In genomic region chr9:98971168-98971914, GRCh38 we compare ENCODE assay signal across 12 cellular contexts. TPM values are rescaled to one million over a fixed set of nuclear protein-coding genes. Genes with fewer than 3 reads are reported as not detected.
DNase-seq lines count a peak whose midpoint lies in the region; ATAC-seq, FAIRE-seq and TF ChIP-seq lines count a peak whose summit lies in the region.
"Had no signal": no experiment of that assay in that cellular context is flagged by ENCODE, and none has a peak within 500 bp of the region (broad histone marks: within the 10 kb centered on the region; RNA-seq: fewer than 3 reads in every experiment).

No MANE protein-coding gene starts in this region.

- TF ChIP-seq CTCF in brain microvascular endothelial cell (IDR thresholded peaks at IDR 0.05; ENCODE audit: low read depth, low read length, missing control alignments) (no peak), tibial nerve (IDR thresholded peaks at IDR 0.05) (no peak)

- peaks cover 0 to 80% (median 36%) of the 10 kb centered on the region in 4 donors for H3K4me1 ChIP-seq in tibial nerve

- DNase-seq in M059J (ENCODE audit: low read depth) (peak; percentile 80), brain microvascular endothelial cell (peak; percentile 75), hippocampal formation (lab: John Stamatoyannopoulos, UW) (peak; percentile 40 to 63), tibial nerve (ENCODE audit: low spot score in 2 of 2) (peak in 1 of 2 donors; percentile 36), NCI-H748 (lab: John Stamatoyannopoulos, UW; ENCODE audit: unreplicated experiment) (no peak), GM12891 (ENCODE audit: insufficient read length, low spot score) (no peak), GM19239 (ENCODE audit: insufficient read length, low spot score) (no peak)
- DNase-seq: kidney glomerular epithelial cell had no signal

- peak in 1 of 2 donors; percentile 85 for TF ChIP-seq EP300 in tibial nerve (IDR thresholded peaks at IDR 0.05)

- H3K36me3 ChIP-seq in brain microvascular endothelial cell (replicated peaks) (no peaks in the 10 kb centered on the region), tibial nerve (no peaks in the 10 kb centered on the region)

- FAIRE-seq in GM12891 (lab: Jason Lieb, UNC) (no peak), GM19239 (lab: Jason Lieb, UNC) (no peak)

- H3K9me3 ChIP-seq in tibial nerve: no peaks in the 10 kb centered on the region

- H3K27ac ChIP-seq in brain microvascular endothelial cell (peak overlapping the region; percentile 28), tibial nerve (peak overlapping the region; percentile 79 to 93 (median 88))
- H3K27ac ChIP-seq: HL-60 had no signal

- TF ChIP-seq POLR2A in tibial nerve (IDR thresholded peaks at IDR 0.05): peak; percentile 9 to 63
- no peak for TF ChIP-seq POLR2A in GM12891 (IDR thresholded peaks at IDR 0.05; ENCODE audit: low read depth, low read length)

- in situ Hi-C loops in brain microvascular endothelial cell (cut with HindIII; ENCODE audit: low pct_ligation_motif_present, low sequenced_read_pairs): no loop called here

- no peak for ATAC-seq in HG02571 (IDR thresholded peaks at IDR 0.05; ENCODE audit: unreplicated experiment)
- ATAC-seq: activated T-helper 17 cell treated with anti-CD3 and anti-CD28 coated beads, Interleukin-2, amount 50 U/mL, for 72 hours; Panc1 had no signal

- H3K27me3 ChIP-seq in brain microvascular endothelial cell (replicated peaks) (no peaks in the 10 kb centered on the region), tibial nerve (no peaks in the 10 kb centered on the region)

- 31 to 52% methylated on average over 20 of the region's 20 CpGs for WGBS in tibial nerve, 2 donors

- H3K4me3 ChIP-seq in brain microvascular endothelial cell (ENCODE audit: low read depth, low read length) (peak overlapping the region; percentile 12), tibial nerve (peak overlapping the region in 3 of 4 donors; percentile 2 to 19 (median 15))

TF ChIP-seq in GM12891, 5 proteins besides CTCF, POLR2A, EP300 and RAD21:
- no peak for TF ChIP-seq PAX5 (IDR thresholded peaks at IDR 0.05; ENCODE audit: insufficient read depth, low read length, severe bottlenecking)
- TF ChIP-seq SPI1 (IDR thresholded peaks at IDR 0.05; ENCODE audit: low read depth, low read length): no peak
- no peak for TF ChIP-seq POU2F2 (IDR thresholded peaks at IDR 0.05; ENCODE audit: low read depth, low read length)
- no peak for TF ChIP-seq POLR2AphosphoS5 (IDR thresholded peaks at IDR 0.05; ENCODE audit: low read depth, low read length)
- TF ChIP-seq TAF1 (IDR thresholded peaks at IDR 0.05; ENCODE audit: low read depth, low read length): no peak

RNA-seq across cellular contexts. Expression of gene COL15A1, which starts 27.6 kb away (rescaled TPM):
- total RNA-seq in M059J (2014; rRNA removed; shearing (Covaris generic)): 2.9 and 4.2 TPM in 2 replicates
- total RNA-seq in tibial nerve: 10 to 100 TPM; 25.8 to 55.3 (median 36.0) TPM
- polyA plus RNA-seq in GM12891 (2012; ENCODE audit: low read depth, missing spikeins): not detected

Comparison
In these comparisons a context has a peak if more than half of its experiments do, and no peak if none do; other contexts are left out.
1. DNase-seq: peak in M059J (single experiment), brain microvascular endothelial cell (single experiment) and hippocampal formation (2 of 2); none in NCI-H748 (single experiment), GM12891 (single experiment) and GM19239 (single experiment).